7 cellular contexts compared by ENCODE assay signal in the genomic region with DNA sequence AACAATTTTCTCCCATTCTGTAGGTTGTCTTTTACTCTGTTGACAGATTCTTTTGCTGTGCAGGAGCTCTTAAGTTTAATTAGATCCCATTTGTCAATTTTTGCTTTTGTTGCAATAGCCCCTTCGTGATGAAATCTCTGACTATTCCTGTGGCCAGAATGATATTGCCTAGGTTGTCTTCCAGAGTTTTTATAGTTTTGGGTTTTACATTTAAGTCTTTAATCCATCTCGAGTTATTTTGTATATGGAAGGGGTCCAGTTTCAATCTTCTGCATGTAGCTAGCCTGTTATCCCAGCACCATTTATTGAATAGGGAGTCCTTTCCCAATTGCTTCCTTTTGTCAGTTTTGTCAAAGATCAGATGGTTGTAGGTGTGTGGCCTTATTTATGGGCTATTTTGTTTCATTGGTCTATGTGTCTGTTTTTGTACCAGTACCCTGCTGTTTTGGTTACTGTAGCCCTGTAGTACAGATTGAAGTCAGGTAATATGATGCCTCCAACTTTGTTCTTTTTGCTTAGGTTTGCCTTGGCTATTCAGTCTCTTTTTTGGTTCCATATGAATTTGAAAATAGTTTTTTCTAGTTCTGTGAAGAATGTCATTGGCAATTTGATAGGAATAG. TPM values are rescaled to one million over a fixed set of nuclear protein-coding genes. Genes with fewer than 3 reads are reported as not detected.
DNase-seq lines count a peak whose midpoint lies in the region; ATAC-seq and TF ChIP-seq lines count a peak whose summit lies in the region.
"Not testable (repeated sequence)": the region's sequence is repeated elsewhere in the genome, so short reads cannot be mapped to it uniquely, and the experiment has no call there.

No MANE protein-coding gene starts in this region.

- intact Hi-C loops in CD4-positive, alpha-beta memory T cell (cut with micrococcal nuclease), result not testable (repeated sequence)

- not testable (repeated sequence) for TF ChIP-seq CTCF in H9 (conservative IDR thresholded peaks at IDR 0.05)

- not testable (repeated sequence) for H3K9me3 ChIP-seq in CD4-positive, alpha-beta memory T cell (ENCODE audit: control insufficient read depth in 1 of 2, low read length in 2 of 2); H9 (ENCODE audit: control insufficient read depth, low read depth, low read length)

- H3K9ac ChIP-seq in H9 (ENCODE audit: extremely low read depth, insufficient read length, low read length), result not testable (repeated sequence)

- H2AFZ ChIP-seq in H9 (ENCODE audit: low read length), result not testable (repeated sequence)

- not testable (repeated sequence) for H3K18ac ChIP-seq in H9 (ENCODE audit: insufficient read length, low read depth, low read length)

- not testable (repeated sequence) for H2BK120ac ChIP-seq in H9 (ENCODE audit: low read depth, low read length, poor library complexity, severe bottlenecking)

- not testable (repeated sequence) for H3K27ac ChIP-seq in CD4-positive, alpha-beta memory T cell (ENCODE audit: low read depth, low read length); H9 (ENCODE audit: insufficient read length, low read depth, low read length)

- POLR2A ChIA-PET in CD4-positive, alpha-beta memory T cell (lab: Charles Lee; ENCODE audit: partially characterized antibody); naive thymus-derived CD8-positive, alpha-beta T cell (lab: Charles Lee): not testable (repeated sequence)

- H3K79me1 ChIP-seq in H9 (ENCODE audit: insufficient read depth, low read depth, low read length, poor library complexity, severe bottlenecking), result not testable (repeated sequence)

- not testable (repeated sequence) for H3K4ac ChIP-seq in H9 (ENCODE audit: low read depth, low read length)

- DNase-seq in CD4-positive, alpha-beta memory T cell; H9; activated T-cell treated with anti-CD3 and anti-CD28 coated beads, Interleukin-2, amount 50 U/mL, for 24 hours; effector memory CD8-positive, alpha-beta T cell; naive thymus-derived CD8-positive, alpha-beta T cell: not testable (repeated sequence)
- DNase-seq in NCI-H2171 treated with DMSO at 0.1 percent for 48 hours (lab: John Stamatoyannopoulos, UW), result peak; percentile 13

- WGBS in H9 (ENCODE audit: extremely low coverage, insufficient read length, low lambda C conversion rate), result no CpG with 5 or more reads among the region's 2 CpGs

- H3K4me2 ChIP-seq in H9 (ENCODE audit: insufficient read depth, insufficient read length, low read length), result not testable (repeated sequence)

- H3K36me3 ChIP-seq in CD4-positive, alpha-beta memory T cell (ENCODE audit: insufficient read depth, low read length), result not testable (repeated sequence)

- peak overlapping the region in 6 of 7 donors; percentile 3 to 61 (median 28) for H3K27ac Mint-ChIP-seq in CD4-positive, alpha-beta memory T cell
- H3K27ac Mint-ChIP-seq in H9, result peak overlapping the region in 2 of 3 experiments; percentile 16 to 37; a peak in 3 of 7 replicates
- H3K27ac Mint-ChIP-seq in activated T-cell treated with anti-CD3 and anti-CD28 coated beads, Interleukin-2, amount 50 U/mL, for 24 hours, result peak overlapping the region; percentile 27
- H3K27ac Mint-ChIP-seq in effector memory CD8-positive, alpha-beta T cell, result peak overlapping the region; percentile 3 to 86
- H3K27ac Mint-ChIP-seq in naive thymus-derived CD8-positive, alpha-beta T cell, result peak overlapping the region in 6 of 10 donors; percentile 1 to 61 (median 30)
- peak overlapping the region; percentile 2 for H3K27ac Mint-ChIP-seq in stimulated activated memory B cell treated with anti-CD40 and anti-IgM and Interleukin-4, amounts not matched to agents 10 μg/mL and 1 μg/mL and 100 μg/mL, for 72 hours

- peak overlapping the region in 3 of 8 donors; percentile 15 to 67 (median 16) for H3K4me3 Mint-ChIP-seq in CD4-positive, alpha-beta memory T cell
- H3K4me3 Mint-ChIP-seq in H9; activated T-cell treated with anti-CD3 and anti-CD28 coated beads, Interleukin-2, amount 50 U/mL, for 24 hours; stimulated activated memory B cell treated with anti-CD40 and anti-IgM and Interleukin-4, amounts not matched to agents 10 μg/mL and 1 μg/mL and 100 μg/mL, for 72 hours: not testable (repeated sequence)
- peak overlapping the region in 1 of 2 donors; percentile 26 for H3K4me3 Mint-ChIP-seq in effector memory CD8-positive, alpha-beta T cell
- H3K4me3 Mint-ChIP-seq in naive thymus-derived CD8-positive, alpha-beta T cell, result peak overlapping the region in 9 of 10 donors; percentile 7 to 77 (median 38)

- H4K5ac ChIP-seq in H9 (ENCODE audit: insufficient read length, low read depth, low read length), result not testable (repeated sequence)

- H3K56ac ChIP-seq in H9 (ENCODE audit: insufficient read length, low read depth, low read length), result not testable (repeated sequence)

- H3K27me3 Mint-ChIP-seq in CD4-positive, alpha-beta memory T cell; H9 (ENCODE audit: low read depth); activated T-cell treated with anti-CD3 and anti-CD28 coated beads, Interleukin-2, amount 50 U/mL, for 24 hours; effector memory CD8-positive, alpha-beta T cell; naive thymus-derived CD8-positive, alpha-beta T cell; stimulated activated memory B cell treated with anti-CD40 and anti-IgM and Interleukin-4, amounts not matched to agents 10 μg/mL and 1 μg/mL and 100 μg/mL, for 72 hours: not testable (repeated sequence)

- H2BK5ac ChIP-seq in H9 (ENCODE audit: insufficient read length, low read length), result not testable (repeated sequence)

- H3T11ph ChIP-seq in H9 (ENCODE audit: low read length), result not testable (repeated sequence)

- H3K23me2 ChIP-seq in H9 (ENCODE audit: insufficient read length, low read depth, low read length, poor library complexity, severe bottlenecking), result not testable (repeated sequence)

- peaks cover 13% of the 10 kb centered on the region; the same call in 1 of the 2 replicates for H3K79me2 ChIP-seq in H9 (ENCODE audit: insufficient read depth, low read length)

- H2BK15ac ChIP-seq in H9 (ENCODE audit: low read depth, low read length), result not testable (repeated sequence)

- not testable (repeated sequence) for H3K9me3 Mint-ChIP-seq in CD4-positive, alpha-beta memory T cell; H9; activated T-cell treated with anti-CD3 and anti-CD28 coated beads, Interleukin-2, amount 50 U/mL, for 24 hours; effector memory CD8-positive, alpha-beta T cell; stimulated activated memory B cell treated with anti-CD40 and anti-IgM and Interleukin-4, amounts not matched to agents 10 μg/mL and 1 μg/mL and 100 μg/mL, for 72 hours
- peaks cover 0 to 10% (median 0%) of the 10 kb centered on the region in 9 donors for H3K9me3 Mint-ChIP-seq in naive thymus-derived CD8-positive, alpha-beta T cell

- H4K8ac ChIP-seq in H9 (replicated peaks; ENCODE audit: insufficient read length, low read depth, low read length), result not testable (repeated sequence)

- H3K14ac ChIP-seq in H9 (ENCODE audit: insufficient read depth, low read length), result not testable (repeated sequence)

- H3K4me3 ChIP-seq in CD4-positive, alpha-beta memory T cell (ENCODE audit: low read length in 2 of 2), result not testable (repeated sequence)

- CTCF ChIA-PET in CD4-positive, alpha-beta memory T cell (lab: Charles Lee; ENCODE audit: partially characterized antibody), result not testable (repeated sequence)

- H4K20me1 ChIP-seq in H9 (ENCODE audit: control insufficient read depth, insufficient read depth, insufficient read length), result not testable (repeated sequence)

- H2AK5ac ChIP-seq in H9 (ENCODE audit: insufficient read length, low read length), result not testable (repeated sequence)

- not testable (repeated sequence) for H2BK12ac ChIP-seq in H9 (ENCODE audit: insufficient read length, low read depth, low read length)

- not testable (repeated sequence) for H4K91ac ChIP-seq in H9 (ENCODE audit: insufficient read length, low read depth, low read length)

- not testable (repeated sequence) for H3K23ac ChIP-seq in H9 (ENCODE audit: insufficient read length, low read depth, low read length)

- not testable (repeated sequence) for H3K27me3 ChIP-seq in CD4-positive, alpha-beta memory T cell (ENCODE audit: insufficient read depth, low read length); H9 (ENCODE audit: insufficient read depth, low read length)

- H3K4me1 Mint-ChIP-seq in CD4-positive, alpha-beta memory T cell, result peaks cover 48 to 65% (median 59%) of the 10 kb centered on the region in 4 donors
- peaks cover 16 to 22% of the 10 kb centered on the region in 2 experiments for H3K4me1 Mint-ChIP-seq in H9
- peaks cover 60% of the 10 kb centered on the region for H3K4me1 Mint-ChIP-seq in activated T-cell treated with anti-CD3 and anti-CD28 coated beads, Interleukin-2, amount 50 U/mL, for 24 hours (ENCODE audit: low read depth)
- peaks cover 37 to 65% of the 10 kb centered on the region in 2 donors for H3K4me1 Mint-ChIP-seq in effector memory CD8-positive, alpha-beta T cell (ENCODE audit: low read depth in 2 of 2)
- peaks cover 34 to 74% (median 64%) of the 10 kb centered on the region in 4 donors for H3K4me1 Mint-ChIP-seq in naive thymus-derived CD8-positive, alpha-beta T cell
- H3K4me1 Mint-ChIP-seq in stimulated activated memory B cell treated with anti-CD40 and anti-IgM and Interleukin-4, amounts not matched to agents 10 μg/mL and 1 μg/mL and 100 μg/mL, for 72 hours, result peaks cover 58% of the 10 kb centered on the region

- peaks cover 30 to 52% of the 10 kb centered on the region in 2 donors for H3K36me3 Mint-ChIP-seq in CD4-positive, alpha-beta memory T cell
- peaks cover 15 to 36% (median 33%) of the 10 kb centered on the region in 3 experiments; a peak in 5 of 7 replicates for H3K36me3 Mint-ChIP-seq in H9 (ENCODE audit: insufficient read depth in 1 of 3, low read depth in 3 of 3)
- peaks cover 62% of the 10 kb centered on the region for H3K36me3 Mint-ChIP-seq in activated T-cell treated with anti-CD3 and anti-CD28 coated beads, Interleukin-2, amount 50 U/mL, for 24 hours (ENCODE audit: low read depth)
- H3K36me3 Mint-ChIP-seq in effector memory CD8-positive, alpha-beta T cell (ENCODE audit: insufficient read depth), result peaks cover 24% of the 10 kb centered on the region
- H3K36me3 Mint-ChIP-seq in naive thymus-derived CD8-positive, alpha-beta T cell, result peaks cover 16 to 57% (median 24%) of the 10 kb centered on the region in 3 donors
- peaks cover 46% of the 10 kb centered on the region for H3K36me3 Mint-ChIP-seq in stimulated activated memory B cell treated with anti-CD40 and anti-IgM and Interleukin-4, amounts not matched to agents 10 μg/mL and 1 μg/mL and 100 μg/mL, for 72 hours

- not testable (repeated sequence) for H2BK20ac ChIP-seq in H9 (ENCODE audit: low read depth, low read length, poor library complexity, severe bottlenecking)

- not testable (repeated sequence) for ATAC-seq in effector memory CD8-positive, alpha-beta T cell (replicated peaks); naive thymus-derived CD8-positive, alpha-beta T cell; stimulated activated memory B cell treated with anti-CD40 and anti-IgM and Interleukin-4, amounts not matched to agents 10 μg/mL and 1 μg/mL and 100 μg/mL, for 72 hours

- H3K4me1 ChIP-seq in CD4-positive, alpha-beta memory T cell (ENCODE audit: insufficient read depth, low read length), result peaks cover 53% of the 10 kb centered on the region
- not testable (repeated sequence) for H3K4me1 ChIP-seq in H9 (ENCODE audit: insufficient read depth, low read length)

RNA-seq across cellular contexts. Expression of gene KPNA5, which starts 5.6 kb away (rescaled TPM):
- 10 to 100 TPM; 60.7 to 61.8 TPM for total RNA-seq in CD4-positive, alpha-beta memory T cell
- polyA plus RNA-seq in CD4-positive, alpha-beta memory T cell, result 1 to 10 TPM; 8.5 to 9.0 TPM
- 8.0 and 10.5 TPM in 2 replicates for total RNA-seq in H9 (2021)
- total RNA-seq in naive thymus-derived CD8-positive, alpha-beta T cell, result 10 to 100 TPM; 71.4 to 77.1 TPM
- polyA plus RNA-seq in naive thymus-derived CD8-positive, alpha-beta T cell, result 10 to 100 TPM; 15.9 to 16.9 (median 15.9) TPM

RNA-seq across cellular contexts. Expression of gene ZUP1, which starts 18.0 kb away (rescaled TPM):
- 10 to 100 TPM; 13.4 to 13.9 TPM for total RNA-seq in CD4-positive, alpha-beta memory T cell
- polyA plus RNA-seq in CD4-positive, alpha-beta memory T cell, result 1 to 10 TPM; 5.7 to 5.9 TPM
- total RNA-seq in H9 (2021), result 14.8 and 15.7 TPM in 2 replicates
- total RNA-seq in naive thymus-derived CD8-positive, alpha-beta T cell, result 10 to 100 TPM; 11.8 to 12.6 TPM
- polyA plus RNA-seq in naive thymus-derived CD8-positive, alpha-beta T cell, result 1 to 10 TPM; 2.4 to 4.5 (median 4.1) TPM
